Comparison of ENCODE assay signal across 15 cellular contexts in the genomic region with DNA sequence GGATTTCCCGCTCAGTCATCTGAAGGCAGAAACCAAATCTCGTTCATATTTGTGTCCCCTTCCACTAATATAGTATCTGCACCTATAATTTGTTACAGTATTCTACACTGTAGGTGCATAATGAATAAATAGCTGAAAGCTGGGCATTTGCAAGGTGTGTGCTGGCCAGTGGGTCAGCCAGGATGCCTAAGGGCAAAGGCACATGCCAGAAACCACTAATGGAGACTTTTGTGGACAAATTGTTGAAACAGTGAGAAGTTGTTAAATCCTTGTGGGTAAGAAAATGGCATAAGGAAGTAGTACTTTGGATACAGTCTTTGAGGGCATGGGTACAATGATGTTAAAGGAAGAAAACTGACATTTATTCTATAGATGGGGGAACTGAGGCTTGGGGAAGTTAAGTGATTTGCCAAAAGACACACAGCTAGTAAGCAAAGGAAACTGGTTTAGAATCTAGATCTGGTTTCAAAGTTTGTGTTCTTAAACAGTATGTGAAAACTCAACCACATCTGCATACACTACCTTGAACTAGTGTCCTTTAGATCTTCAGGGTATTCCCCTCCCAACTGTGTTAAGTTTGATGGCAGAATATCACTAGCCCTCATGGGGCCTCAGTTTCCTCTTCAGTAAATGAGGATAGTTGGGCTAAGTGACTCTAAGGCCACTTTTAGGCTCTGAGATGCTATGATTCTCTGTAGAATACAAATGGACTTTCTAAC. TPM values are rescaled to one million over a fixed set of nuclear protein-coding genes. Genes with fewer than 3 reads are reported as not detected.
DNase-seq lines count a peak whose midpoint lies in the region; ATAC-seq and TF ChIP-seq lines count a peak whose summit lies in the region.
"Had no signal": no experiment of that assay in that cellular context is flagged by ENCODE, and none has a peak within 500 bp of the region (broad histone marks: within the 10 kb centered on the region; RNA-seq: fewer than 3 reads in every experiment).

No MANE protein-coding gene starts in this region.

- H3K4me1 ChIP-seq in right atrium auricular region, result peaks cover 0 to 70% of the 10 kb centered on the region in 2 donors
- no peaks in the 10 kb centered on the region for H3K4me1 ChIP-seq in A673 (ENCODE audit: insufficient read depth, low read length, poor library complexity, severe bottlenecking)

- H3K36me3 Mint-ChIP-seq in activated B cell treated with CpG ODN at 0.5 μM for 24 hours (ENCODE audit: low read depth) (no peaks in the 10 kb centered on the region), immature natural killer cell (no peaks in the 10 kb centered on the region)

- no peaks in the 10 kb centered on the region for H3K9me3 Mint-ChIP-seq in activated B cell treated with CpG ODN at 0.5 μM for 24 hours
- H3K9me3 Mint-ChIP-seq in immature natural killer cell, result no peaks in the 10 kb centered on the region

- H3K27ac Mint-ChIP-seq in activated B cell treated with CpG ODN at 0.5 μM for 24 hours (no peak overlapping the region), immature natural killer cell (peak overlapping the region in 5 of 6 donors; percentile 6 to 90 (median 64))

- peaks cover 53% of the 10 kb centered on the region for H3K4me1 Mint-ChIP-seq in activated B cell treated with CpG ODN at 0.5 μM for 24 hours
- H3K4me1 Mint-ChIP-seq in immature natural killer cell, result peaks cover 55 to 57% of the 10 kb centered on the region in 2 donors

- POLR2A ChIA-PET in activated B cell treated with CpG ODN at 0.5 μM for 24 hours (lab: Charles Lee), result no interaction called here
- POLR2A ChIA-PET in A673 (lab: Charles Lee; ENCODE audit: low non-redundant PET), result no interaction called here

- DNase-seq in right atrium auricular region (ENCODE audit: low spot score) (no peak), cardiac septum (ENCODE audit: low spot score) (no peak), activated B cell treated with CpG ODN at 0.5 μM for 24 hours (no peak), immature natural killer cell (no peak), NCI-H146 treated with DMSO at 0.1 percent for 48 hours (lab: John Stamatoyannopoulos, UW; ENCODE audit: unreplicated experiment) (no peak), DMS 273 treated with DMSO at 0.1 percent for 48 hours (lab: John Stamatoyannopoulos, UW) (no peak), A673 (ENCODE audit: low spot score) (no peak)
- DNase-seq: activated CD4-positive, alpha-beta T cell treated with anti-CD3 and anti-CD28 coated beads for 1 hour; AML-193; islet precursor cell; KG1; NCI-H187 treated with DMSO at 0.1 percent for 48 hours; NCI-H510A treated with DMSO at 0.1 percent for 48 hours; small intestine had no signal

- H3K36me3 ChIP-seq in right atrium auricular region (no peaks in the 10 kb centered on the region), A673 (ENCODE audit: insufficient read depth, low read length, poor library complexity, severe bottlenecking) (no peaks in the 10 kb centered on the region)

- no peaks in the 10 kb centered on the region for H3K27me3 ChIP-seq in right atrium auricular region
- H3K27me3 ChIP-seq in A673 (replicated peaks; ENCODE audit: insufficient read depth, low read depth, low read length, poor library complexity), result no peaks in the 10 kb centered on the region

- H3K27ac ChIP-seq in right atrium auricular region (peak overlapping the region; percentile 70 to 73), A673 (ENCODE audit: low read depth, low read length, poor library complexity, severe bottlenecking) (no peak overlapping the region)

- no peaks in the 10 kb centered on the region for H3K9me3 ChIP-seq in right atrium auricular region
- no peaks in the 10 kb centered on the region for H3K9me3 ChIP-seq in A673 (ENCODE audit: low read depth, low read length, poor library complexity, severe bottlenecking)

- CTCF ChIA-PET in activated B cell treated with CpG ODN at 0.5 μM for 24 hours (lab: Charles Lee), result interaction anchor here (2.3 kb wide), 1 partner anchor 10 kb away, joined by 6 read pairs; no protein-coding TSS in a partner anchor
- CTCF ChIA-PET in A673 (lab: Charles Lee), result no interaction called here

- intact Hi-C loops in cardiac septum (cut with DNase I), result no loop called here
- intact Hi-C loops in activated B cell treated with CpG ODN at 0.5 μM for 24 hours (cut with micrococcal nuclease), result no loop called here
- intact Hi-C loops in A673 (cut with micrococcal nuclease; ENCODE audit: unreplicated experiment), result no loop called here

- BruUV-seq in A673 (replicated peaks; lab: Mats Ljungman, UMichigan), result no TSS peak

- ATAC-seq in activated B cell treated with CpG ODN at 0.5 μM for 24 hours (ENCODE audit: low read depth) (no peak), GM18909 (IDR thresholded peaks at IDR 0.05; ENCODE audit: poor library complexity, unreplicated experiment) (no peak)

- H3K27me3 Mint-ChIP-seq in activated B cell treated with CpG ODN at 0.5 μM for 24 hours, result no peaks in the 10 kb centered on the region
- H3K27me3 Mint-ChIP-seq in immature natural killer cell (ENCODE audit: low read depth in 3 of 3), result no peaks in the 10 kb centered on the region

- H3K4me3 ChIP-seq in right atrium auricular region, result no peak overlapping the region
- H3K4me3 ChIP-seq in A673 (ENCODE audit: low read depth, low read length, poor library complexity, severe bottlenecking), result no peak overlapping the region

- TF ChIP-seq CTCF in right atrium auricular region (IDR thresholded peaks at IDR 0.05), result no peak
- no peak for TF ChIP-seq CTCF in activated B cell treated with CpG ODN at 0.5 μM for 24 hours (IDR thresholded peaks at IDR 0.05)
- TF ChIP-seq CTCF in A673 (conservative IDR thresholded peaks at IDR 0.05; ENCODE audit: low read depth, low read length), result no peak

- peak overlapping the region; percentile 3 for H3K4me3 Mint-ChIP-seq in activated B cell treated with CpG ODN at 0.5 μM for 24 hours
- H3K4me3 Mint-ChIP-seq in immature natural killer cell, result peak overlapping the region in 2 of 5 donors; percentile 9 to 29

RNA-seq across cellular contexts. Expression of gene LRRC8C, which starts 26.5 kb away (rescaled TPM):
- total RNA-seq in right atrium auricular region (10 to 100 TPM in 1 of 2 donors, 1 to 10 TPM in 1; 9.0 to 11.5 TPM), cardiac septum (8.3 TPM), activated B cell treated with CpG ODN at 0.5 μM for 24 hours (7.4 and 8.4 TPM in 2 replicates), A673 (2021) (5.6 and 6.9 TPM in 2 replicates)
- 1 to 10 TPM; 3.5 to 7.3 (median 4.1) TPM for polyA plus RNA-seq in immature natural killer cell
